11 cellular contexts compared by ENCODE assay signal in the genomic region with DNA sequence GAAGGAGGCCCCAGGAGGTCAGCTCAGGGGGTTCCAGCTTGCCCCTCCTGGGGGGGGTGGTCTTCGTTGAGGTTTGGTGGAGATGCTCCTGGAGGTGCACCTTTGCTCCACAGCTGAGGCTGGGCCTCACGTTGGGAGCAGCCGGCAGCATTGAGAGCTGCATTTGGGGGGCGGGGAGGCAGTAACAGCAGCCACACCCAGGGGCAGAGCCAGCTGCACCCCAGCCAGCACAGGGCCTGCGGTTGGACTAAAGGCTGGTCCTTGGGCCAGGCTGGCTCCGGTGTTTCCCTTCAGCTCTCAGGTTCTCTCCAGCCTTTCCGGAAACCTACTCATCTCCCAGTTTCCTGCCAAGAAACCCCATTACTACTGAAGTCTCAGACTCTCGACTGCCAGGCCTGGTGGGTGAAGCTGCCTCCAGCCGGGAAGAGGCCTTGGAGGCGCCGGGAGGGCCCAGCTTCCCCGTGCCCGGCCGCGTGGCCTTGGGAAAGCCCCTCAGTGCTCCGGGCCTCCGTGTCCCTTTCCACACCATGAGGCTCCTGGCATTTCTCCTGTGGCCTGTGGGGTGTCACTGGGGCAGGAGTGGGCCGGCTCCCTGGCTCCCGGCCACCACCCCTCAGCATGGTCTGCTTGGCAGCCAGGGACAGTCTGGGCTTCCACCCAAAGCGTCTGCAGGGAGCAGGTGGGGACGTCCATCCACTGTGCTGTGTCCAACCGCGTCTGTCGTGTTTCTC. TPM values are rescaled to one million over a fixed set of nuclear protein-coding genes. Genes with fewer than 3 reads are reported as not detected.
DNase-seq lines count a peak whose midpoint lies in the region; ATAC-seq, FAIRE-seq and TF ChIP-seq lines count a peak whose summit lies in the region.
"Had no signal": no experiment of that assay in that cellular context is flagged by ENCODE, and none has a peak within 500 bp of the region (broad histone marks: within the 10 kb centered on the region; RNA-seq: fewer than 3 reads in every experiment).

No MANE protein-coding gene starts in this region.

- peaks cover 38 to 42% (median 39%) of the 10 kb centered on the region in 3 donors for H3K4me1 Mint-ChIP-seq in T-cell

- H3K27me3 Mint-ChIP-seq in T-cell: no peaks in the 10 kb centered on the region

- H3K4me3 ChIP-seq in spleen: no peak overlapping the region
- H3K4me3 ChIP-seq: testis had no signal

- H3K27ac ChIP-seq in spleen: no peak overlapping the region
- H3K27ac ChIP-seq: testis had no signal

- intact Hi-C loops in left cardiac atrium (cut with DNase I) (no loop called here), spleen (cut with DNase I; ENCODE audit: low total_unique reads) (loop anchor here (10.0 kb wide), 1 partner anchor 74 kb away; no protein-coding TSS in a partner anchor)

- ATAC-seq in left cardiac atrium: peak; percentile 77 to 85
- no peak for ATAC-seq in GM21423 (IDR thresholded peaks at IDR 0.05; ENCODE audit: unreplicated experiment)
- ATAC-seq in HG03159 (IDR thresholded peaks at IDR 0.05; ENCODE audit: unreplicated experiment): no peak
- ATAC-seq in HG03342 (IDR thresholded peaks at IDR 0.05; ENCODE audit: unreplicated experiment): no peak
- no peak for ATAC-seq in T-cell (replicated peaks in 1 of 4)

- H3K27me3 ChIP-seq in spleen (replicated peaks in 1 of 7): peaks cover 0 to 25% (median 0%) of the 10 kb centered on the region in 7 donors
- H3K27me3 ChIP-seq: testis had no signal

- peaks cover 0 to 12% (median 10%) of the 10 kb centered on the region in 8 donors for H3K9me3 ChIP-seq in spleen
- H3K9me3 ChIP-seq: testis had no signal

- no peak for TF ChIP-seq CTCF in spleen (IDR thresholded peaks at IDR 0.05 in 8 of 11, conservative IDR thresholded peaks at IDR 0.05 in 3 of 11)

- peak; percentile 41 for TF ChIP-seq POLR2A in H54 (IDR thresholded peaks at IDR 0.05; ENCODE audit: low read depth, low read length)
- TF ChIP-seq POLR2A in spleen (IDR thresholded peaks at IDR 0.05): no peak

- DNase-seq in H54 (ENCODE audit: insufficient read length, low spot score) (peak; percentile 96), anterior cingulate cortex (lab: John Stamatoyannopoulos, UW) (peak in 39 of 58 donors; percentile 31 to 83 (median 59)), left cardiac atrium (peak; percentile 70), spleen (peak; percentile 73), T-cell (no peak)
- DNase-seq: NCI-H82, testis had no signal

- peaks cover 15 to 58% (median 37%) of the 10 kb centered on the region in 6 donors for H3K4me1 ChIP-seq in spleen

- no peaks in the 10 kb centered on the region for H3K36me3 Mint-ChIP-seq in T-cell

- no peaks in the 10 kb centered on the region for H3K9me3 Mint-ChIP-seq in T-cell

- H3K36me3 ChIP-seq in spleen: no peaks in the 10 kb centered on the region

- FAIRE-seq in H54 (lab: Jason Lieb, UNC): peak; percentile 11
- FAIRE-seq: G401.6 had no signal

- 56 to 84% (median 71%) methylated on average over 16 to 24 of the region's 24 CpGs for WGBS in spleen, 5 donors

- CTCF ChIA-PET in T-cell (lab: Charles Lee): interaction anchor here in 1 of 2 donors (0.6 to 0.7 kb wide), 2 partner anchors 38 to 85 kb away, joined by 5 to 6 read pairs; no protein-coding TSS in a partner anchor

- no peak overlapping the region for H3K27ac Mint-ChIP-seq in T-cell

- H3K4me3 Mint-ChIP-seq in T-cell: no peak overlapping the region

- POLR2A ChIA-PET in T-cell (lab: Charles Lee): interaction anchor here in 1 of 2 donors (0.5 kb wide), 1 partner anchor 691 kb away, joined by 3 read pairs; no protein-coding TSS in a partner anchor

RNA-seq across cellular contexts. Expression of gene BAIAP2, which starts 14.0 kb away (rescaled TPM):
- total RNA-seq in left cardiac atrium (10 to 100 TPM; 32.8 to 38.0 TPM), spleen (10 to 100 TPM; 12.7 to 33.2 (median 23.4) TPM), T-cell (10 to 100 TPM in 3 of 5 donors, 1 to 10 TPM in 2; 6.3 to 12.0 (median 10.1) TPM)
- polyA plus RNA-seq in spleen: 10 to 100 TPM in 1 of 3 donors, 1 to 10 TPM in 2; 2.8 to 11.8 (median 4.4) TPM

RNA-seq across cellular contexts. Expression of gene CHMP6, which starts 29.3 kb away (rescaled TPM):
- 10 to 100 TPM; 17.4 to 19.1 TPM for total RNA-seq in left cardiac atrium
- 10 to 100 TPM; 23.0 to 35.7 (median 31.5) TPM for total RNA-seq in spleen
- polyA plus RNA-seq in spleen: 10 to 100 TPM; 24.0 to 41.1 (median 25.4) TPM
- total RNA-seq in T-cell: 10 to 100 TPM; 25.0 to 48.9 (median 43.2) TPM

Comparison
In these comparisons a context has a peak if more than half of its experiments do, and no peak if none do; other contexts are left out.
1. DNase-seq: peak in H54 (single experiment), anterior cingulate cortex (39 of 58), left cardiac atrium (single experiment) and spleen (single experiment); none in T-cell (0 of 34).
2. ATAC-seq: peak in left cardiac atrium (2 of 2); none in GM21423 (single experiment), HG03159 (single experiment), HG03342 (single experiment) and T-cell (0 of 4).